In the genomic region with DNA sequence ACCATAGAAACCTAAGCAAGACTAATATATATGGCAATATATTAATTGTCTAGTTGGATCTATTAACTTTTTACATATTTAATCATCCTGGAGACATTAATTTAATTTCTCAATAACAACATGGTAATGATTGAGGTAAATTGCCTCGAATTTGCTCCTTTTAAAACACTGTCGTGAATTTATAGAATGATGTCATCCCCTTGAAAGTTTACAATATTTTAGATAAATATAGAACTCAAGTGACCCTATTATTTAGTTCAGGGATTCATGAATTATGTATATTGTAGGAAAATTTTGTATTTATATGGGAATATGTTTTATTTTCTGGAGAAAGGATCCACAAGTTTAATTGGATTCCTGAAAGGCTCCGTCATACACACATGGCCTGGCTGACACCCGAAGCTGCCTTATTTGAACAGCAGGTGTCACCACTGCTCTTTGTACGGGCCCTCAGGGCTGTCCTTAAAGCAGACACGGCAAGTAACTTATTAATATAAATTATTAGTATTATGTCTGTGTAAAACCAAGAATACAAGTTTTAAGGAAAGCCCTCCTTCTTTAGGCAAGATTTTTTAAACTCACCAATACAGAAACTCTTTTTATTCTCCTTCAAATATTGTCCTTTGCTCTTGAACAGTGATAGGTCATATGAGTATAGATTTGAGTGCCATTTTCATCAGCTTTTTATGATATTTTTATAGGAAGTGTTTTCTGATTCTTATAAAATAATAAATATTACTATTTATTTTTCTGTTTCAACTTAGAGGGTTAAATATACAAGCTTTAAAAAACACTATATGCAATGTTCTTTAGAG, we compare ENCODE assay signal across 8 cellular contexts. TPM values are rescaled to one million over a fixed set of nuclear protein-coding genes. Genes with fewer than 3 reads are reported as not detected.
DNase-seq lines count a peak whose midpoint lies in the region; ATAC-seq and TF ChIP-seq lines count a peak whose summit lies in the region.

No MANE protein-coding gene starts in this region.

- no peak for TF ChIP-seq POLR2A in suprapubic skin (IDR thresholded peaks at IDR 0.05)

- peaks cover 5% of the 10 kb centered on the region; the same call in 1 of the 2 replicates for H3K36me3 ChIP-seq in PC-3 (ENCODE audit: low read depth, low read length)
- peaks cover 4% of the 10 kb centered on the region for H3K36me3 ChIP-seq in suprapubic skin

- 19% methylated on average over 6 of the region's 6 CpGs for WGBS in suprapubic skin

- TF ChIP-seq CTCF in PC-3 (conservative IDR thresholded peaks at IDR 0.05; ENCODE audit: low read depth, low read length) (peak; percentile 78), fibroblast of pulmonary artery (IDR thresholded peaks at IDR 0.05; ENCODE audit: low read length, missing control alignments) (peak; percentile 83), suprapubic skin (IDR thresholded peaks at IDR 0.05) (peak; percentile 68 to 79)

- H3K4me2 ChIP-seq in PC-3 (ENCODE audit: low read length), result no peak overlapping the region

- H3K4me1 ChIP-seq in PC-3 (ENCODE audit: insufficient read depth, low read length), result peaks cover 16% of the 10 kb centered on the region
- peaks cover 24% of the 10 kb centered on the region for H3K4me1 ChIP-seq in suprapubic skin

- H3K27me3 Mint-ChIP-seq in activated T-cell treated with anti-CD3 and anti-CD28 coated beads, Interleukin-2, amount 50 U/mL, for 72 hours (ENCODE audit: low read depth), result no peaks in the 10 kb centered on the region

- H3K36me3 Mint-ChIP-seq in activated T-cell treated with anti-CD3 and anti-CD28 coated beads, Interleukin-2, amount 50 U/mL, for 72 hours (ENCODE audit: insufficient read depth in 2 of 2), result peaks cover 6 to 14% of the 10 kb centered on the region in 2 donors

- CTCF ChIA-PET in PC-3 (lab: Charles Lee), result interaction anchor here (0.6 to 1.7 kb wide), 2 partner anchors 10 to 66 kb away, joined by 3 to 11 read pairs; no protein-coding TSS in a partner anchor

- no peak overlapping the region for H3K4me3 Mint-ChIP-seq in activated T-cell treated with anti-CD3 and anti-CD28 coated beads, Interleukin-2, amount 50 U/mL, for 72 hours

- H3K27me3 ChIP-seq in PC-3 (ENCODE audit: low read length), result no peaks in the 10 kb centered on the region
- no peaks in the 10 kb centered on the region for H3K27me3 ChIP-seq in suprapubic skin

- H3K9ac ChIP-seq in PC-3 (ENCODE audit: low read length), result no peak overlapping the region

- ATAC-seq in GM21529 (IDR thresholded peaks at IDR 0.05; ENCODE audit: unreplicated experiment) (peak; percentile 50), PC-3 (peak; percentile 58)
- ATAC-seq in activated T-cell treated with anti-CD3 and anti-CD28 coated beads, Interleukin-2, amount 50 U/mL, for 72 hours (replicated peaks in 1 of 2), result peak; percentile 37 to 41

- no peaks in the 10 kb centered on the region for H3F3A ChIP-seq in PC-3 (ENCODE audit: low read length, unreplicated experiment)

- peaks cover 23% of the 10 kb centered on the region for H3K4me1 Mint-ChIP-seq in activated T-cell treated with anti-CD3 and anti-CD28 coated beads, Interleukin-2, amount 50 U/mL, for 72 hours (ENCODE audit: low read depth)

- DNase-seq in DMS79 treated with DMSO at 0.1 percent for 48 hours (lab: John Stamatoyannopoulos, UW) (peak; percentile 39), HuH-7 (ENCODE audit: low spot score) (peak; percentile 27), PC-3 (peak; percentile 79), fibroblast of pulmonary artery (ENCODE audit: low read depth) (peak; percentile 88), non-pigmented ciliary epithelial cell (ENCODE audit: low read depth) (peak; percentile 67), suprapubic skin (ENCODE audit: low spot score in 2 of 2) (peak; percentile 76 to 86)
- DNase-seq in activated T-cell treated with anti-CD3 and anti-CD28 coated beads, Interleukin-2, amount 50 U/mL, for 72 hours, result peak; percentile 65 to 66

- H3K9me3 Mint-ChIP-seq in activated T-cell treated with anti-CD3 and anti-CD28 coated beads, Interleukin-2, amount 50 U/mL, for 72 hours, result no peaks in the 10 kb centered on the region

- H4K20me1 ChIP-seq in PC-3 (ENCODE audit: low read length), result no peaks in the 10 kb centered on the region

- no peak for TF ChIP-seq EP300 in suprapubic skin (IDR thresholded peaks at IDR 0.05)

- intact Hi-C loops in PC-3 (cut with micrococcal nuclease), result loop anchor here (1.0 to 2.0 kb wide), 4 partner anchors 49 to 227 kb away; no protein-coding TSS in a partner anchor

- no peaks in the 10 kb centered on the region for H3K9me3 ChIP-seq in PC-3 (ENCODE audit: low read length)
- H3K9me3 ChIP-seq in suprapubic skin, result no peaks in the 10 kb centered on the region

- no TSS peak for BruUV-seq in PC-3 (replicated peaks; lab: Mats Ljungman, UMichigan)

- no peak overlapping the region for H2AFZ ChIP-seq in PC-3 (ENCODE audit: low read length)

- peaks cover 27% of the 10 kb centered on the region for H3K79me2 ChIP-seq in PC-3 (ENCODE audit: low read length)

- no peaks in the 10 kb centered on the region for H3K9me2 ChIP-seq in PC-3 (replicated peaks; ENCODE audit: low read length)

- H3K4me3 ChIP-seq in PC-3 (ENCODE audit: low read length) (no peak overlapping the region), fibroblast of pulmonary artery (replicated peaks; ENCODE audit: low read depth, low read length) (no peak overlapping the region), suprapubic skin (no peak overlapping the region)

- no peak overlapping the region for H3K27ac Mint-ChIP-seq in activated T-cell treated with anti-CD3 and anti-CD28 coated beads, Interleukin-2, amount 50 U/mL, for 72 hours

- no peak overlapping the region for H3K27ac ChIP-seq in PC-3 (ENCODE audit: low read length)
- H3K27ac ChIP-seq in suprapubic skin, result no peak overlapping the region

- POLR2A ChIA-PET in PC-3 (lab: Charles Lee; ENCODE audit: unreplicated experiment), result no interaction called here

RNA-seq across cellular contexts. Expression of gene PLRG1, which starts 1.9 kb away (rescaled TPM):
- total RNA-seq in PC-3 (2014; rRNA removed) (41.7 and 51.7 TPM in 2 replicates), suprapubic skin (10 to 100 TPM; 36.0 to 59.5 (median 44.8) TPM)
- 100 to 1,000 TPM; 169 to 181 TPM for total RNA-seq in activated T-cell treated with anti-CD3 and anti-CD28 coated beads, Interleukin-2, amount 50 U/mL, for 72 hours

RNA-seq across cellular contexts. Expression of gene FGB, which starts 10.7 kb away (rescaled TPM):
- 0.36 and 1.0 TPM in 2 replicates for total RNA-seq in PC-3 (2014; rRNA removed)
- total RNA-seq in activated T-cell treated with anti-CD3 and anti-CD28 coated beads, Interleukin-2, amount 50 U/mL, for 72 hours, result not detected
- 10 to 100 TPM in 1 of 4 donors, not detected in 3; 40.9 TPM for total RNA-seq in suprapubic skin

RNA-seq across cellular contexts. Expression of gene FGA, which starts 38.5 kb away (rescaled TPM):
- not detected in 2 replicates for total RNA-seq in PC-3 (2014; rRNA removed)
- not detected for total RNA-seq in activated T-cell treated with anti-CD3 and anti-CD28 coated beads, Interleukin-2, amount 50 U/mL, for 72 hours
- total RNA-seq in suprapubic skin, result 10 to 100 TPM in 1 of 4 donors, not detected in 3; 30.0 TPM

Comparison
In these comparisons a context has a peak if more than half of its experiments do, and no peak if none do; other contexts are left out.
1. DNase-seq: peak in every context shown above with its lines; median percentile 88 in fibroblast of pulmonary artery; 81 in suprapubic skin; 79 in PC-3; 67 in non-pigmented ciliary epithelial cell; 66 in activated T-cell treated with anti-CD3 and anti-CD28 coated beads, Interleukin-2, amount 50 U/mL, for 72 hours; 39 in DMS79 treated with DMSO at 0.1 percent for 48 hours; 27 in HuH-7.